In genomic region chr15:31080618-31081017, GRCh38 we compare ENCODE assay signal across 8 cellular contexts. TPM values are rescaled to one million over a fixed set of nuclear protein-coding genes. Genes with fewer than 3 reads are reported as not detected.
DNase-seq lines count a peak whose midpoint lies in the region; ATAC-seq and TF ChIP-seq lines count a peak whose summit lies in the region.

No MANE protein-coding gene starts in this region.

- in situ Hi-C loops in Panc1 (cut with HindIII; ENCODE audit: low pct_unique_long_range_greater_than_20kb, low sequenced_read_pairs) = no loop called here

- no peaks in the 10 kb centered on the region for H3K9me3 ChIP-seq in Panc1 (ENCODE audit: control insufficient read depth, insufficient read depth, low read depth, low read length)
- H3K9me3 ChIP-seq in right lobe of liver = no peaks in the 10 kb centered on the region
- H3K9me3 ChIP-seq in prostate gland = no peaks in the 10 kb centered on the region

- H3K4me1 Mint-ChIP-seq in central memory CD8-positive, alpha-beta T cell = peaks cover 12% of the 10 kb centered on the region
- H3K4me1 Mint-ChIP-seq in stimulated activated memory B cell treated with anti-CD40 and anti-IgM and Interleukin-4, amounts not matched to agents 10 μg/mL and 1 μg/mL and 100 μg/mL, for 72 hours = peaks cover 33% of the 10 kb centered on the region

- H3K27ac ChIP-seq in Panc1 (ENCODE audit: low read length) (no peak overlapping the region), right lobe of liver (peak overlapping the region; percentile 24 to 60 (median 38)), prostate gland (no peak overlapping the region)

- H3K4me1 ChIP-seq in Panc1 (ENCODE audit: control insufficient read depth, insufficient read depth, low read length) = peaks cover 6% of the 10 kb centered on the region
- H3K4me1 ChIP-seq in right lobe of liver = peaks cover 0 to 22% (median 0%) of the 10 kb centered on the region in 4 donors
- H3K4me1 ChIP-seq in prostate gland (replicated peaks) = peaks cover 13% of the 10 kb centered on the region

- DNase-seq in D341Med (ENCODE audit: low spot score) (peak; percentile 58), Panc1 (ENCODE audit: low read depth, low spot score) (no peak), right lobe of liver (peak; percentile 83 to 89 (median 84)), prostate gland (ENCODE audit: low spot score) (no peak), SIG-M5 (lab: John Stamatoyannopoulos, UW) (no peak), NCI-H1092 treated with DMSO at 0.1 percent for 48 hours (lab: John Stamatoyannopoulos, UW) (no peak)
- peak in 1 of 2 donors; percentile 13 for DNase-seq in central memory CD8-positive, alpha-beta T cell (ENCODE audit: low spot score in 2 of 2)

- H3K4me3 ChIP-seq in Panc1 (ENCODE audit: low read depth in 2 of 2, low read length in 2 of 2) (peak overlapping the region; percentile 32 to 60), right lobe of liver (peak overlapping the region; percentile 23 to 42 (median 34)), prostate gland (no peak overlapping the region)

- ATAC-seq in Panc1 (peak; percentile 81), right lobe of liver (peak; percentile 85 to 94 (median 92))
- peak; percentile 32 for ATAC-seq in central memory CD8-positive, alpha-beta T cell (replicated peaks; ENCODE audit: extremely low read depth, poor library complexity, severe bottlenecking)
- peak; percentile 74 for ATAC-seq in stimulated activated memory B cell treated with anti-CD40 and anti-IgM and Interleukin-4, amounts not matched to agents 10 μg/mL and 1 μg/mL and 100 μg/mL, for 72 hours

- H3K27me3 Mint-ChIP-seq in central memory CD8-positive, alpha-beta T cell = peaks cover 57% of the 10 kb centered on the region
- H3K27me3 Mint-ChIP-seq in stimulated activated memory B cell treated with anti-CD40 and anti-IgM and Interleukin-4, amounts not matched to agents 10 μg/mL and 1 μg/mL and 100 μg/mL, for 72 hours = no peaks in the 10 kb centered on the region

- 20% methylated on average over 14 of the region's 26 CpGs for WGBS in right lobe of liver (ENCODE audit: insufficient coverage, low coverage, low lambda C conversion rate, missing lambda C conversion rate)
- 31% methylated on average over 22 of the region's 26 CpGs for WGBS in prostate gland

- CTCF ChIA-PET in Panc1 (lab: Charles Lee) = no interaction called here

- TF ChIP-seq POLR2A in right lobe of liver (IDR thresholded peaks at IDR 0.05) (no peak), prostate gland (IDR thresholded peaks at IDR 0.05) (no peak)

- no peak for TF ChIP-seq CTCF in Panc1 (IDR thresholded peaks at IDR 0.05)
- no peak for TF ChIP-seq CTCF in right lobe of liver (IDR thresholded peaks at IDR 0.05)
- TF ChIP-seq CTCF in prostate gland (IDR thresholded peaks at IDR 0.05) = no peak

- no peaks in the 10 kb centered on the region for H3K9me3 Mint-ChIP-seq in central memory CD8-positive, alpha-beta T cell
- no peaks in the 10 kb centered on the region for H3K9me3 Mint-ChIP-seq in stimulated activated memory B cell treated with anti-CD40 and anti-IgM and Interleukin-4, amounts not matched to agents 10 μg/mL and 1 μg/mL and 100 μg/mL, for 72 hours

- peak overlapping the region; percentile 27 for H3K4me3 Mint-ChIP-seq in central memory CD8-positive, alpha-beta T cell
- H3K4me3 Mint-ChIP-seq in stimulated activated memory B cell treated with anti-CD40 and anti-IgM and Interleukin-4, amounts not matched to agents 10 μg/mL and 1 μg/mL and 100 μg/mL, for 72 hours = peak overlapping the region; percentile 82

- H3K27me3 ChIP-seq in Panc1 (ENCODE audit: control insufficient read depth, insufficient read depth, low read length) (no peaks in the 10 kb centered on the region), right lobe of liver (no peaks in the 10 kb centered on the region), prostate gland (replicated peaks; ENCODE audit: insufficient read depth) (no peaks in the 10 kb centered on the region)

- POLR2A ChIA-PET in Panc1 (lab: Charles Lee) = no interaction called here

- BruUV-seq in Panc1 (replicated peaks; lab: Mats Ljungman, UMichigan) = no TSS peak

- intact Hi-C loops in Panc1 (cut with micrococcal nuclease; ENCODE audit: unreplicated experiment) (no loop called here), right lobe of liver (cut with DNase I) (no loop called here), prostate gland (cut with DNase I) (no loop called here)

- no peaks in the 10 kb centered on the region for H3K36me3 ChIP-seq in Panc1 (ENCODE audit: control insufficient read depth, insufficient read depth, low read length)
- H3K36me3 ChIP-seq in right lobe of liver = no peaks in the 10 kb centered on the region
- no peaks in the 10 kb centered on the region for H3K36me3 ChIP-seq in prostate gland

- no peak overlapping the region for H3K27ac Mint-ChIP-seq in central memory CD8-positive, alpha-beta T cell (ENCODE audit: low read depth)
- no peak overlapping the region for H3K27ac Mint-ChIP-seq in stimulated activated memory B cell treated with anti-CD40 and anti-IgM and Interleukin-4, amounts not matched to agents 10 μg/mL and 1 μg/mL and 100 μg/mL, for 72 hours

- H3K36me3 Mint-ChIP-seq in central memory CD8-positive, alpha-beta T cell (ENCODE audit: insufficient read depth) = no peaks in the 10 kb centered on the region
- H3K36me3 Mint-ChIP-seq in stimulated activated memory B cell treated with anti-CD40 and anti-IgM and Interleukin-4, amounts not matched to agents 10 μg/mL and 1 μg/mL and 100 μg/mL, for 72 hours = no peaks in the 10 kb centered on the region

RNA-seq across cellular contexts. Expression of gene TRPM1, which starts 20.9 kb away (rescaled TPM):
- total RNA-seq in Panc1 (2021; ENCODE audit: unreplicated experiment) (not detected), right lobe of liver (not detected), prostate gland (1 to 10 TPM in 1 of 2 donors, not detected in 1; 5.5 TPM)
- polyA plus RNA-seq in Panc1 (2012; ENCODE audit: insufficient read length) = not detected

Comparison
In these comparisons a context has a peak if more than half of its experiments do, and no peak if none do; other contexts are left out.
1. DNase-seq: peak in D341Med (single experiment) and right lobe of liver (3 of 3); none in Panc1 (single experiment), prostate gland (single experiment), SIG-M5 (single experiment) and NCI-H1092 treated with DMSO at 0.1 percent for 48 hours (single experiment).
2. ATAC-seq: peak in every context shown above with its lines; median percentile 92 in right lobe of liver; 81 in Panc1; 74 in stimulated activated memory B cell treated with anti-CD40 and anti-IgM and Interleukin-4, amounts not matched to agents 10 μg/mL and 1 μg/mL and 100 μg/mL, for 72 hours; 32 in central memory CD8-positive, alpha-beta T cell.
3. H3K27ac ChIP-seq: peak in right lobe of liver (3 of 3); none in Panc1 (single experiment) and prostate gland (0 of 2).
4. H3K4me3 ChIP-seq: peak in Panc1 (2 of 2) and right lobe of liver (3 of 3); none in prostate gland (0 of 2).